In genomic region chr17:74484066-74484465, GRCh38 we compare ENCODE assay signal across 22 cellular contexts. TPM values are rescaled to one million over a fixed set of nuclear protein-coding genes. Genes with fewer than 3 reads are reported as not detected.
DNase-seq lines count a peak whose midpoint lies in the region; ATAC-seq and TF ChIP-seq lines count a peak whose summit lies in the region.
"Had no signal": no experiment of that assay in that cellular context is flagged by ENCODE, and none has a peak within 500 bp of the region (broad histone marks: within the 10 kb centered on the region; RNA-seq: fewer than 3 reads in every experiment).

No MANE protein-coding gene starts in this region.

- H3K56ac ChIP-seq in H9 (ENCODE audit: insufficient read length, low read depth, low read length), result no peak overlapping the region

- H3K27ac Mint-ChIP-seq in H9 (no peak overlapping the region), immature natural killer cell (peak overlapping the region; percentile 71 to 98 (median 84)), MCF 10A (ENCODE audit: low read depth, unreplicated experiment) (no peak overlapping the region)
- H3K27ac Mint-ChIP-seq: CD4-positive, alpha-beta T cell; HFFc6 had no signal

- no peaks in the 10 kb centered on the region for H3K27me3 ChIP-seq in H9 (ENCODE audit: insufficient read depth, low read length)
- H3K27me3 ChIP-seq in neutrophil, result no peaks in the 10 kb centered on the region
- H3K27me3 ChIP-seq: BLaER1, MG63 had no signal

- no peak overlapping the region for H4K91ac ChIP-seq in H9 (ENCODE audit: insufficient read length, low read depth, low read length)

- intact Hi-C loops in MCF 10A (cut with micrococcal nuclease), result no loop called here

- no peak overlapping the region for H3K23ac ChIP-seq in H9 (ENCODE audit: insufficient read length, low read depth, low read length)

- peaks cover 98% of the 10 kb centered on the region for H3K36me3 ChIP-seq in neutrophil
- H3K36me3 ChIP-seq: BLaER1, MG63 had no signal

- H2BK120ac ChIP-seq in H9 (ENCODE audit: low read depth, low read length, poor library complexity, severe bottlenecking), result no peak overlapping the region

- H3K23me2 ChIP-seq in H9 (ENCODE audit: insufficient read length, low read depth, low read length, poor library complexity, severe bottlenecking), result no peaks in the 10 kb centered on the region

- no peak overlapping the region for H3K4ac ChIP-seq in H9 (ENCODE audit: low read depth, low read length)

- no peak overlapping the region for H2AFZ ChIP-seq in H9 (ENCODE audit: low read length)

- no peak overlapping the region for H3K14ac ChIP-seq in H9 (ENCODE audit: insufficient read depth, low read length)

- no peak overlapping the region for H4K5ac ChIP-seq in H9 (ENCODE audit: insufficient read length, low read depth, low read length)

- no peaks in the 10 kb centered on the region for H3K79me1 ChIP-seq in H9 (ENCODE audit: insufficient read depth, low read depth, low read length, poor library complexity, severe bottlenecking)

- ATAC-seq in GM18861 (IDR thresholded peaks at IDR 0.05; ENCODE audit: unreplicated experiment), result no peak
- ATAC-seq: PC-3 had no signal

- H2BK5ac ChIP-seq in H9 (ENCODE audit: insufficient read length, low read length), result no peak overlapping the region

- no peak overlapping the region for H2BK20ac ChIP-seq in H9 (ENCODE audit: low read depth, low read length, poor library complexity, severe bottlenecking)

- in situ Hi-C loops in GM13976 (cut with MboI; ENCODE audit: low sequenced_read_pairs, unreplicated experiment), result no loop called here

- H3K4me3 ChIP-seq in neutrophil (ENCODE audit: low read depth in 1 of 2, low read length in 1 of 2), result no peak overlapping the region
- H3K4me3 ChIP-seq: BLaER1, MG63 had no signal

- H3K4me1 Mint-ChIP-seq in H9 (no peaks in the 10 kb centered on the region), immature natural killer cell (peaks cover 74 to 90% of the 10 kb centered on the region in 2 donors), MCF 10A (ENCODE audit: insufficient read depth, unreplicated experiment) (no peaks in the 10 kb centered on the region)

- TF ChIP-seq CTCF in GM13976 (IDR thresholded peaks at IDR 0.05; ENCODE audit: borderline replicate concordance, control extremely low read depth, extremely low read depth, insufficient read depth, missing control alignments), result no peak
- no peak for TF ChIP-seq CTCF in H9 (conservative IDR thresholded peaks at IDR 0.05)
- TF ChIP-seq CTCF in neutrophil (IDR thresholded peaks at IDR 0.05), result no peak
- TF ChIP-seq CTCF in GM20000 (IDR thresholded peaks at IDR 0.05; ENCODE audit: extremely low read depth, missing control alignments), result no peak
- TF ChIP-seq CTCF in MCF 10A (IDR thresholded peaks at IDR 0.05; ENCODE audit: unreplicated experiment), result no peak

- CTCF ChIA-PET in MCF 10A (lab: Yijun Ruan, JAX), result interaction anchor here (0.6 to 0.8 kb wide), 2 partner anchors 26 to 179 kb away, joined by 4 to 6 read pairs; no protein-coding TSS in a partner anchor

- no peaks in the 10 kb centered on the region for H4K20me1 ChIP-seq in H9 (ENCODE audit: control insufficient read depth, insufficient read depth, insufficient read length)
- H4K20me1 ChIP-seq: BLaER1 had no signal

- no peak overlapping the region for H2AK5ac ChIP-seq in H9 (ENCODE audit: insufficient read length, low read length)

- no peak overlapping the region for H2BK15ac ChIP-seq in H9 (ENCODE audit: low read depth, low read length)

- POLR2A ChIA-PET in MCF 10A (lab: Yijun Ruan, JAX), result no interaction called here

- peaks cover 47% of the 10 kb centered on the region for H3K27me3 Mint-ChIP-seq in H9 (ENCODE audit: low read depth)
- H3K27me3 Mint-ChIP-seq in immature natural killer cell (ENCODE audit: low read depth in 3 of 3), result peaks cover 0 to 3% (median 0%) of the 10 kb centered on the region in 3 donors
- peaks cover 48% of the 10 kb centered on the region for H3K27me3 Mint-ChIP-seq in MCF 10A (ENCODE audit: insufficient read depth, unreplicated experiment)
- H3K27me3 Mint-ChIP-seq: CD4-positive, alpha-beta T cell had no signal

- H3K27ac ChIP-seq in H9 (ENCODE audit: insufficient read length, low read depth, low read length), result no peak overlapping the region
- peak overlapping the region; percentile 5 for H3K27ac ChIP-seq in neutrophil
- H3K27ac ChIP-seq: BLaER1 had no signal

- H3K36me3 Mint-ChIP-seq in H9 (ENCODE audit: insufficient read depth in 1 of 3, low read depth in 3 of 3), result peaks cover 0 to 5% (median 1%) of the 10 kb centered on the region in 3 experiments; a peak in 3 of 7 replicates
- peaks cover 27 to 70% (median 46%) of the 10 kb centered on the region in 3 donors for H3K36me3 Mint-ChIP-seq in immature natural killer cell
- no peaks in the 10 kb centered on the region for H3K36me3 Mint-ChIP-seq in MCF 10A (ENCODE audit: insufficient read depth, unreplicated experiment)

- H2BK12ac ChIP-seq in H9 (ENCODE audit: insufficient read length, low read depth, low read length), result no peak overlapping the region

- H3K9me3 ChIP-seq in H9 (ENCODE audit: control insufficient read depth, low read depth, low read length), result no peaks in the 10 kb centered on the region
- H3K9me3 ChIP-seq in neutrophil, result no peaks in the 10 kb centered on the region
- H3K9me3 ChIP-seq: MG63 had no signal

- H3K4me3 Mint-ChIP-seq in H9 (no peak overlapping the region), immature natural killer cell (no peak overlapping the region), MCF 10A (ENCODE audit: unreplicated experiment) (no peak overlapping the region)
- H3K4me3 Mint-ChIP-seq: CD4-positive, alpha-beta T cell; HFFc6 had no signal

- H3K9me3 Mint-ChIP-seq in H9 (peaks cover 11 to 12% of the 10 kb centered on the region in 2 experiments), immature natural killer cell (no peaks in the 10 kb centered on the region), MCF 10A (ENCODE audit: unreplicated experiment) (no peaks in the 10 kb centered on the region)
- H3K9me3 Mint-ChIP-seq: CD4-positive, alpha-beta T cell had no signal

- no peak overlapping the region for H3T11ph ChIP-seq in H9 (ENCODE audit: low read length)

- no CpG with 5 or more reads among the region's 9 CpGs for WGBS in H9 (ENCODE audit: extremely low coverage, insufficient read length, low lambda C conversion rate)

- H4K8ac ChIP-seq in H9 (replicated peaks; ENCODE audit: insufficient read length, low read depth, low read length), result no peak overlapping the region

- H3K4me1 ChIP-seq in H9 (ENCODE audit: insufficient read depth, low read length) (no peaks in the 10 kb centered on the region), neutrophil (ENCODE audit: control insufficient read depth in 1 of 2, insufficient read depth in 1 of 2, low read depth in 1 of 2, low read length in 1 of 2) (peaks cover 7 to 8% of the 10 kb centered on the region in 2 experiments)

- no peak overlapping the region for H3K18ac ChIP-seq in H9 (ENCODE audit: insufficient read length, low read depth, low read length)

- no TSS peak for BruUV-seq in MCF 10A (replicated peaks; lab: Mats Ljungman, UMichigan)

- peak; percentile 17 for DNase-seq in GM13976 (ENCODE audit: low spot score)
- DNase-seq in H9, result peak; percentile 22
- DNase-seq in immature natural killer cell, result no peak
- DNase-seq in GM20000 (ENCODE audit: low spot score), result no peak
- DNase-seq in MCF 10A (ENCODE audit: unreplicated experiment), result no peak
- DNase-seq: COR-L47, DMS79 treated with DMSO at 0.1 percent for 48 hours, HFFc6, Kasumi-1, MG63, NCI-H1417, NCI-H1694 treated with DMSO at 0.1 percent for 48 hours, NCI-H446, NCI-H526 treated with DMSO at 0.1 percent for 48 hours, PC-3, Right ventricle myocardium superior had no signal

- H3K9ac ChIP-seq in H9 (ENCODE audit: extremely low read depth, insufficient read length, low read length), result no peak overlapping the region
- H3K9ac ChIP-seq: BLaER1 had no signal

- no peaks in the 10 kb centered on the region for H3K79me2 ChIP-seq in H9 (ENCODE audit: insufficient read depth, low read length)

- no peak overlapping the region for H3K4me2 ChIP-seq in H9 (ENCODE audit: insufficient read depth, insufficient read length, low read length)
- H3K4me2 ChIP-seq: BLaER1 had no signal

RNA-seq across cellular contexts. Expression of gene CD300A, which starts 17.6 kb away (rescaled TPM):
- total RNA-seq in H9 (2021), result not detected in 2 replicates
- 100 to 1,000 TPM; 357 to 514 (median 505) TPM for polyA plus RNA-seq in immature natural killer cell
- total RNA-seq in MCF 10A (2022), result not detected in 2 replicates
- total RNA-seq: H4, HFFc6, PC-3, RPMI7951 had no signal

RNA-seq across cellular contexts. Expression of gene CD300LB, which starts 47.2 kb away (rescaled TPM):
- total RNA-seq in H9 (2021), result not detected in 2 replicates
- 1 to 10 TPM; 4.2 to 6.3 (median 5.5) TPM for polyA plus RNA-seq in immature natural killer cell
- not detected in 2 replicates for total RNA-seq in MCF 10A (2022)
- total RNA-seq: H4, HFFc6, PC-3, RPMI7951 had no signal

RNA-seq across cellular contexts. Expression of gene GPRC5C, which starts 52.2 kb away (rescaled TPM):
- total RNA-seq in H9 (2021) (15.2 and 15.5 TPM in 2 replicates), MCF 10A (2022) (17.7 and 20.6 TPM in 2 replicates)
- 1 to 10 TPM in 1 of 3 donors, under 1 TPM in 1, not detected in 1; 0.89 to 3.2 TPM for polyA plus RNA-seq in immature natural killer cell
- total RNA-seq: CD4-positive, alpha-beta T cell; HFFc6 had no signal

Comparison
In these comparisons a context has a peak if more than half of its experiments do, and no peak if none do; other contexts are left out.
1. DNase-seq: peak in GM13976 (single experiment) and H9 (single experiment); none in immature natural killer cell (0 of 3), GM20000 (single experiment) and MCF 10A (single experiment).
2. H3K27ac Mint-ChIP-seq: peak in immature natural killer cell (6 of 6); none in H9 (0 of 3) and MCF 10A (single experiment).